Comparison of ENCODE assay signal across 18 cellular contexts in the genomic region with DNA sequence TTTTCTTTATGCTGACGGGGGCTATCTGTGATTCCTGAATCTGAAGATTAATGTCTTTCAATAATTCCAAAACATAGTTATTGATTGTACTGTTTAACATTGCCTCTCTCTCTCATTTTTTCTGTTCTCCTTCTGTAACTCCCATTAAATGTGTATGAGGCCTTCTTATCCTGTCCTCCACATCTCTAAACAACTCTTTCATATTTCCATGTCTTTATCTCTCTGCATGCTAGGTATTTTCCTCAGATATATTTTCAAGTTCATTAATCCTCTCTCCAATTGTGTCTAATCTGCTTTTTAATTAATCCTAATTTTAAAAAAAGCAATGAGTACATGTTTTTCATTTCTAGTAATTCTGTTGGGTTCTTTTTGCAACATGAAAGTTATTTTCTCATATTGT.
A peak's percentile ranks its signal among the peaks of the same experiment; 100 is the strongest.
DNase-seq lines count a peak whose midpoint lies in the region; ATAC-seq and TF ChIP-seq lines count a peak whose summit lies in the region.
"Had no signal": no experiment of that assay in that cellular context is flagged by ENCODE, and none has a peak within 500 bp of the region (broad histone marks: within the 10 kb centered on the region; RNA-seq: fewer than 3 reads in every experiment).

No MANE protein-coding gene starts in this region.

- TF ChIP-seq CTCF in SK-N-SH (IDR thresholded peaks at IDR 0.05): no peak
- TF ChIP-seq CTCF in chondrocyte (IDR thresholded peaks at IDR 0.05): no peak

- ATAC-seq in SK-N-SH treated with all-trans-retinoic acid at 6 μM for 48 hours: no peak
- ATAC-seq in stimulated activated memory B cell treated with anti-CD40 and anti-IgM and Interleukin-4, amounts not matched to agents 10 μg/mL and 1 μg/mL and 100 μg/mL, for 72 hours: no peak
- ATAC-seq: A549; CD8-positive, alpha-beta T cell had no signal

- peaks cover 18% of the 10 kb centered on the region for H3K9me3 Mint-ChIP-seq in stimulated activated memory B cell treated with anti-CD40 and anti-IgM and Interleukin-4, amounts not matched to agents 10 μg/mL and 1 μg/mL and 100 μg/mL, for 72 hours
- H3K9me3 Mint-ChIP-seq in chondrocyte (ENCODE audit: low read depth): peaks cover 32% of the 10 kb centered on the region

- H3K4me1 ChIP-seq in SK-N-SH (ENCODE audit: control insufficient read depth in 1 of 2, insufficient read depth in 2 of 2, low read depth in 1 of 2, low read length in 1 of 2) (no peaks in the 10 kb centered on the region; a peak in 1 of 4 replicates), adipocyte (ENCODE audit: control insufficient read depth, insufficient read depth, low read length) (no peaks in the 10 kb centered on the region)
- H3K4me1 ChIP-seq: A549, Caco-2 had no signal

- no peaks in the 10 kb centered on the region for H3K9me2 ChIP-seq in SK-N-SH

- H2AFZ ChIP-seq in SK-N-SH (ENCODE audit: low read depth): no peak overlapping the region

- H3K27me3 ChIP-seq in SK-N-SH (ENCODE audit: insufficient read depth): no peaks in the 10 kb centered on the region; the same call in 1 of the 2 replicates
- H3K27me3 ChIP-seq in adipocyte (replicated peaks; ENCODE audit: control insufficient read depth, insufficient read depth, low read length): peaks cover 11% of the 10 kb centered on the region
- H3K27me3 ChIP-seq: BLaER1 treated with 17β-estradiol and CSF1 and Interleukin-3, amounts not matched to agents 10 nM and 100 nM had no signal

- H4K20me1 ChIP-seq in SK-N-SH (ENCODE audit: insufficient read depth): no peaks in the 10 kb centered on the region
- H4K20me1 ChIP-seq: BLaER1 treated with 17β-estradiol and CSF1 and Interleukin-3, amounts not matched to agents 10 nM and 100 nM had no signal

- H3K9ac ChIP-seq in SK-N-SH (no peak overlapping the region), adipocyte (ENCODE audit: low read length) (no peak overlapping the region)
- H3K9ac ChIP-seq: BLaER1 treated with 17β-estradiol and CSF1 and Interleukin-3, amounts not matched to agents 10 nM and 100 nM had no signal

- POLR2A ChIA-PET in SK-N-SH (lab: Yijun Ruan, JAX): no interaction called here

- no peaks in the 10 kb centered on the region for H3K79me2 ChIP-seq in SK-N-SH (ENCODE audit: insufficient read depth)

- CTCF ChIA-PET in SK-N-SH (lab: Yijun Ruan, JAX): no interaction called here

- H3F3A ChIP-seq in SK-N-SH (replicated peaks; ENCODE audit: insufficient read depth): no peaks in the 10 kb centered on the region

- peaks cover 12% of the 10 kb centered on the region for H3K36me3 Mint-ChIP-seq in stimulated activated memory B cell treated with anti-CD40 and anti-IgM and Interleukin-4, amounts not matched to agents 10 μg/mL and 1 μg/mL and 100 μg/mL, for 72 hours
- H3K36me3 Mint-ChIP-seq in chondrocyte (ENCODE audit: low read depth): peaks cover 9% of the 10 kb centered on the region
- H3K36me3 Mint-ChIP-seq: CD8-positive, alpha-beta T cell had no signal

- no peaks in the 10 kb centered on the region for H3K36me3 ChIP-seq in SK-N-SH (replicated peaks in 1 of 2; ENCODE audit: control insufficient read depth in 1 of 2, insufficient read depth in 2 of 2, low read length in 1 of 2)
- H3K36me3 ChIP-seq in adipocyte (ENCODE audit: control insufficient read depth, insufficient read depth, low read length, severe bottlenecking): no peaks in the 10 kb centered on the region
- H3K36me3 ChIP-seq: BLaER1 treated with 17β-estradiol and CSF1 and Interleukin-3, amounts not matched to agents 10 nM and 100 nM had no signal

- no peak overlapping the region for H3K4me3 Mint-ChIP-seq in stimulated activated memory B cell treated with anti-CD40 and anti-IgM and Interleukin-4, amounts not matched to agents 10 μg/mL and 1 μg/mL and 100 μg/mL, for 72 hours
- no peak overlapping the region for H3K4me3 Mint-ChIP-seq in chondrocyte (ENCODE audit: unreplicated experiment)
- H3K4me3 Mint-ChIP-seq: B cell; CD4-positive, alpha-beta T cell; CD8-positive, alpha-beta T cell had no signal

- TF ChIP-seq EP300 in SK-N-SH (IDR thresholded peaks at IDR 0.05; ENCODE audit: borderline replicate concordance in 1 of 2, low read depth in 1 of 2, low read length in 1 of 2): no peak

- H3K4me3 ChIP-seq in SK-N-SH (ENCODE audit: low read depth in 2 of 2, low read length in 1 of 2) (no peak overlapping the region), adipocyte (ENCODE audit: low read length) (peak overlapping the region; percentile 5)
- H3K4me3 ChIP-seq: A549; BLaER1 treated with 17β-estradiol and CSF1 and Interleukin-3, amounts not matched to agents 10 nM and 100 nM had no signal

- peak overlapping the region; percentile 40 for H3K27ac Mint-ChIP-seq in stimulated activated memory B cell treated with anti-CD40 and anti-IgM and Interleukin-4, amounts not matched to agents 10 μg/mL and 1 μg/mL and 100 μg/mL, for 72 hours
- no peak overlapping the region for H3K27ac Mint-ChIP-seq in chondrocyte (ENCODE audit: unreplicated experiment)
- H3K27ac Mint-ChIP-seq: B cell; CD4-positive, alpha-beta T cell; CD8-positive, alpha-beta T cell had no signal

- H3K4me1 Mint-ChIP-seq in stimulated activated memory B cell treated with anti-CD40 and anti-IgM and Interleukin-4, amounts not matched to agents 10 μg/mL and 1 μg/mL and 100 μg/mL, for 72 hours: peaks cover 44% of the 10 kb centered on the region
- H3K4me1 Mint-ChIP-seq in chondrocyte (ENCODE audit: low read depth): peaks cover 4% of the 10 kb centered on the region

- DNase-seq in SK-N-SH (no peak), adipocyte (ENCODE audit: low read depth) (no peak), NCI-H2107 (lab: John Stamatoyannopoulos, UW) (no peak), chondrocyte (ENCODE audit: low spot score) (no peak)
- DNase-seq: AML-193; Caco-2; Calu3; CD4-positive, alpha-beta T cell; DMS79 treated with DMSO at 0.1 percent for 48 hours; GF-D8 had no signal

- H3K9me3 ChIP-seq in SK-N-SH (0 out of 2 replicates have a peak, but pooled peaks cover 7% of the 10 kb centered on the region), adipocyte (ENCODE audit: control insufficient read depth, low read length) (peaks cover 72% of the 10 kb centered on the region)

- WGBS in SK-N-SH (ENCODE audit: low lambda C conversion rate): 0% methylated on average over 1 of the region's 1 CpG

- no peak overlapping the region for H3K4me2 ChIP-seq in SK-N-SH
- H3K4me2 ChIP-seq: A549; BLaER1 treated with 17β-estradiol and CSF1 and Interleukin-3, amounts not matched to agents 10 nM and 100 nM had no signal

- no peaks in the 10 kb centered on the region for H3K27me3 Mint-ChIP-seq in stimulated activated memory B cell treated with anti-CD40 and anti-IgM and Interleukin-4, amounts not matched to agents 10 μg/mL and 1 μg/mL and 100 μg/mL, for 72 hours
- peaks cover 8% of the 10 kb centered on the region for H3K27me3 Mint-ChIP-seq in chondrocyte (ENCODE audit: low read depth)
- H3K27me3 Mint-ChIP-seq: CD4-positive, alpha-beta T cell had no signal

- H3K27ac ChIP-seq in SK-N-SH (ENCODE audit: low read depth in 2 of 2, low read length in 1 of 2): no peak overlapping the region
- H3K27ac ChIP-seq: 22Rv1; A549; BLaER1 treated with 17β-estradiol and CSF1 and Interleukin-3, amounts not matched to agents 10 nM and 100 nM; C4-2B had no signal

- TF ChIP-seq RAD21 in SK-N-SH (IDR thresholded peaks at IDR 0.05; ENCODE audit: low read length): no peak

TF ChIP-seq in SK-N-SH treated with all-trans-retinoic acid at 6 μM for 48 hours, 23 proteins besides CTCF, POLR2A, EP300 and RAD21:
- no peak for TF ChIP-seq GLIS3 (CRISPR knock-in tag; IDR thresholded peaks at IDR 0.05)
- peak; percentile 99 for TF ChIP-seq ZFP30 (CRISPR knock-in tag; IDR thresholded peaks at IDR 0.05)

TF ChIP-seq in SK-N-SH, 30 proteins besides CTCF, POLR2A, EP300 and RAD21:
- no peak for TF ChIP-seq TCF12 (IDR thresholded peaks at IDR 0.05)
- TF ChIP-seq MEF2A (IDR thresholded peaks at IDR 0.05; ENCODE audit: borderline replicate concordance, low read depth): no peak
- no peak for TF ChIP-seq RXRA (IDR thresholded peaks at IDR 0.05; ENCODE audit: borderline replicate concordance, low read depth)
- TF ChIP-seq NRF1 (IDR thresholded peaks at IDR 0.05; ENCODE audit: low read depth, low read length): no peak
